In the genomic region with DNA sequence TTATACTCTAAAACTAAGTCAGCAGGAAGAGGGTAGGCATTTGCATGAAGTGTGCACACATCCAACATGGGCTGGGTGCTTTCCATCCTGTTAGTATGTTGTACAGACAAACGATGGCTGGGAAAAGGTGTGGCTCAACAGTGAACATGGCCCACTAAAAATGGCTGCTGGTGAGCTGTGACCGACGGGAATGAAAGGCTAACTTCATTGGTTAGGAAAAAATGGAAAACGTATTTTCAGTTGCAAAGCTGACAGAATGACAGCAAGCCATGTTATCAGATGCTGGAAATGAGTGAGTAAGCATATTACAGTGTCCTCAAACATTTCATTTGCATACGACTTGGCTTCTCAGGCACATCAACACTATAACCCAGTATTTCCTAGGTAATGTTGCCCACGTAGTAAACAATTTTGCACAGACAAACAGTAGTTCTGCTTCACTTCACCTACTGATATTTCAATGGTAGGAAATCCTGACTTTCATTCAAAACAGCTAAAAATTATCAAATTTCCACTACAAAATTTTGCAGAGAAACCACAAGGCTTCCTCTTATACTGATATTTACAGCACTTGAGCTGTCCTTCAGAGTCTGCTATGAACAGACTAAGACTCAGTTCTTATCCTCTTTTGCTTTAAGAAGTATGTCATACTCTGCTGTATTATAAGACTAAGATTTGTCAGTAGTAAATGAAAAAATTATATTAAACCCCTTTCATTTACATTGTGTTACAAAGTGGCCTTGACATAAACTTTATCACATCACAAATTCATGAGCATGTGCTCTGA, we compare ENCODE assay signal across 13 cellular contexts.
DNase-seq lines count a peak whose midpoint lies in the region; ATAC-seq and TF ChIP-seq lines count a peak whose summit lies in the region.
"Had no signal": no experiment of that assay in that cellular context is flagged by ENCODE, and none has a peak within 500 bp of the region (broad histone marks: within the 10 kb centered on the region; RNA-seq: fewer than 3 reads in every experiment).

No MANE protein-coding gene starts in this region.

- CTCF ChIA-PET in Caco-2 (lab: Charles Lee), result no interaction called here

- no peak for TF ChIP-seq CTCF in Caco-2 (IDR thresholded peaks at IDR 0.05; ENCODE audit: insufficient read depth in 1 of 2, low read depth in 1 of 2, low read length in 1 of 2, severe bottlenecking in 1 of 2, unreplicated experiment in 1 of 2)

- no peaks in the 10 kb centered on the region for H3K27me3 ChIP-seq in thymus (ENCODE audit: control insufficient read depth, insufficient read depth)
- H3K27me3 ChIP-seq in Caco-2 (replicated peaks; ENCODE audit: control insufficient read depth, insufficient read depth, low read length), result no peaks in the 10 kb centered on the region
- H3K27me3 ChIP-seq: gastrocnemius medialis, suprapubic skin had no signal

- H3K36me3 ChIP-seq in thymus (ENCODE audit: control insufficient read depth, insufficient read depth), result peaks cover 12% of the 10 kb centered on the region
- H3K36me3 ChIP-seq in Caco-2 (ENCODE audit: control insufficient read depth, insufficient read depth, low read length), result peaks cover under 1% of the 10 kb centered on the region; the same call in 1 of the 2 replicates

- peaks cover 9% of the 10 kb centered on the region for H3K9me3 Mint-ChIP-seq in activated T-helper 2 cell treated with anti-CD3 and anti-CD28 coated beads, Interferon-gamma antibody, Interleukin-2, Interleukin-4, amounts not matched to agents 10 μg/mL and 5 μg/mL and 100 μg/mL, durations not matched to agents 14 hours and 24 hours and 36 hours
- H3K9me3 Mint-ChIP-seq in Caco-2 (ENCODE audit: unreplicated experiment), result no peaks in the 10 kb centered on the region

- POLR2A ChIA-PET in Caco-2 (lab: Charles Lee), result no interaction called here

- H3K9me3 ChIP-seq in thymus (ENCODE audit: control insufficient read depth) (no peaks in the 10 kb centered on the region), Caco-2 (no peaks in the 10 kb centered on the region)
- H3K9me3 ChIP-seq: gastrocnemius medialis, suprapubic skin had no signal

- no peaks in the 10 kb centered on the region for H3K27me3 Mint-ChIP-seq in activated T-helper 2 cell treated with anti-CD3 and anti-CD28 coated beads, Interferon-gamma antibody, Interleukin-2, Interleukin-4, amounts not matched to agents 10 μg/mL and 5 μg/mL and 100 μg/mL, durations not matched to agents 14 hours and 24 hours and 36 hours (ENCODE audit: low read depth)
- H3K27me3 Mint-ChIP-seq in Caco-2 (ENCODE audit: insufficient read depth, unreplicated experiment), result no peaks in the 10 kb centered on the region

- 47% methylated on average over 6 of the region's 6 CpGs for WGBS in thymus

- H3K27ac Mint-ChIP-seq in activated T-helper 2 cell treated with anti-CD3 and anti-CD28 coated beads, Interferon-gamma antibody, Interleukin-2, Interleukin-4, amounts not matched to agents 10 μg/mL and 5 μg/mL and 100 μg/mL, durations not matched to agents 14 hours and 24 hours and 36 hours, result peak overlapping the region; percentile 99
- no peak overlapping the region for H3K27ac Mint-ChIP-seq in Caco-2 (ENCODE audit: unreplicated experiment)

- ATAC-seq in HG03460 (IDR thresholded peaks at IDR 0.05; ENCODE audit: unreplicated experiment) (peak; percentile 57), HG02852 (IDR thresholded peaks at IDR 0.05; ENCODE audit: unreplicated experiment) (no peak)
- ATAC-seq: gastrocnemius medialis had no signal

- peak overlapping the region; percentile 25 for H3K27ac ChIP-seq in thymus (ENCODE audit: low read depth)
- H3K27ac ChIP-seq: gastrocnemius medialis, suprapubic skin had no signal

- intact Hi-C loops in activated T-helper 2 cell treated with anti-CD3 and anti-CD28 coated beads, Interferon-gamma antibody, Interleukin-2, Interleukin-4, amounts not matched to agents 10 μg/mL and 5 μg/mL and 100 μg/mL, durations not matched to agents 14 hours and 24 hours and 36 hours (cut with micrococcal nuclease), result loop anchor here (1.0 to 5.0 kb wide), 15 partner anchors 9 to 302 kb away; a partner anchor contains a TSS
- intact Hi-C loops in Caco-2 (cut with micrococcal nuclease; ENCODE audit: unreplicated experiment), result no loop called here

- H3K4me3 ChIP-seq in thymus (ENCODE audit: low read length), result no peak overlapping the region
- no peak overlapping the region for H3K4me3 ChIP-seq in Caco-2 (ENCODE audit: low read depth, low read length)
- H3K4me3 ChIP-seq: gastrocnemius medialis, smooth muscle cell, suprapubic skin had no signal

- peaks cover 80% of the 10 kb centered on the region for H3K36me3 Mint-ChIP-seq in activated T-helper 2 cell treated with anti-CD3 and anti-CD28 coated beads, Interferon-gamma antibody, Interleukin-2, Interleukin-4, amounts not matched to agents 10 μg/mL and 5 μg/mL and 100 μg/mL, durations not matched to agents 14 hours and 24 hours and 36 hours (ENCODE audit: low read depth)
- H3K36me3 Mint-ChIP-seq in Caco-2 (ENCODE audit: insufficient read depth, unreplicated experiment), result no peaks in the 10 kb centered on the region

- no TSS peak for BruUV-seq in Caco-2 (replicated peaks; lab: Mats Ljungman, UMichigan)

- no peaks in the 10 kb centered on the region for H3K4me1 ChIP-seq in thymus (ENCODE audit: control insufficient read depth, insufficient read depth, low read length)
- no peaks in the 10 kb centered on the region for H3K4me1 ChIP-seq in Caco-2
- H3K4me1 ChIP-seq: gastrocnemius medialis had no signal

- DNase-seq in stimulated activated naive CD4-positive, alpha-beta T cell treated with Interleukin-2 at 50 U/mL for 16 hours (lab: John Stamatoyannopoulos, UW), result peak; percentile 43
- DNase-seq in stimulated activated naive CD4-positive, alpha-beta T cell (lab: John Stamatoyannopoulos, UW), result no peak
- no peak for DNase-seq in activated T-helper 2 cell treated with anti-CD3 and anti-CD28 coated beads, Interferon-gamma antibody, Interleukin-2, Interleukin-4, amounts not matched to agents 10 μg/mL and 5 μg/mL and 100 μg/mL, durations not matched to agents 14 hours and 24 hours and 36 hours (ENCODE audit: low spot score)
- no peak for DNase-seq in cerebellum (ENCODE audit: low spot score)
- no peak for DNase-seq in Caco-2
- DNase-seq: gastrocnemius medialis, Karpas-422, midbrain had no signal

- peak overlapping the region; percentile 46 for H3K4me3 Mint-ChIP-seq in activated T-helper 2 cell treated with anti-CD3 and anti-CD28 coated beads, Interferon-gamma antibody, Interleukin-2, Interleukin-4, amounts not matched to agents 10 μg/mL and 5 μg/mL and 100 μg/mL, durations not matched to agents 14 hours and 24 hours and 36 hours (ENCODE audit: low read depth)
- no peak overlapping the region for H3K4me3 Mint-ChIP-seq in Caco-2 (ENCODE audit: unreplicated experiment)

- peaks cover 84% of the 10 kb centered on the region for H3K4me1 Mint-ChIP-seq in activated T-helper 2 cell treated with anti-CD3 and anti-CD28 coated beads, Interferon-gamma antibody, Interleukin-2, Interleukin-4, amounts not matched to agents 10 μg/mL and 5 μg/mL and 100 μg/mL, durations not matched to agents 14 hours and 24 hours and 36 hours (ENCODE audit: low read depth)
- H3K4me1 Mint-ChIP-seq in Caco-2 (ENCODE audit: low read depth, unreplicated experiment), result no peaks in the 10 kb centered on the region
